In the genomic region with DNA sequence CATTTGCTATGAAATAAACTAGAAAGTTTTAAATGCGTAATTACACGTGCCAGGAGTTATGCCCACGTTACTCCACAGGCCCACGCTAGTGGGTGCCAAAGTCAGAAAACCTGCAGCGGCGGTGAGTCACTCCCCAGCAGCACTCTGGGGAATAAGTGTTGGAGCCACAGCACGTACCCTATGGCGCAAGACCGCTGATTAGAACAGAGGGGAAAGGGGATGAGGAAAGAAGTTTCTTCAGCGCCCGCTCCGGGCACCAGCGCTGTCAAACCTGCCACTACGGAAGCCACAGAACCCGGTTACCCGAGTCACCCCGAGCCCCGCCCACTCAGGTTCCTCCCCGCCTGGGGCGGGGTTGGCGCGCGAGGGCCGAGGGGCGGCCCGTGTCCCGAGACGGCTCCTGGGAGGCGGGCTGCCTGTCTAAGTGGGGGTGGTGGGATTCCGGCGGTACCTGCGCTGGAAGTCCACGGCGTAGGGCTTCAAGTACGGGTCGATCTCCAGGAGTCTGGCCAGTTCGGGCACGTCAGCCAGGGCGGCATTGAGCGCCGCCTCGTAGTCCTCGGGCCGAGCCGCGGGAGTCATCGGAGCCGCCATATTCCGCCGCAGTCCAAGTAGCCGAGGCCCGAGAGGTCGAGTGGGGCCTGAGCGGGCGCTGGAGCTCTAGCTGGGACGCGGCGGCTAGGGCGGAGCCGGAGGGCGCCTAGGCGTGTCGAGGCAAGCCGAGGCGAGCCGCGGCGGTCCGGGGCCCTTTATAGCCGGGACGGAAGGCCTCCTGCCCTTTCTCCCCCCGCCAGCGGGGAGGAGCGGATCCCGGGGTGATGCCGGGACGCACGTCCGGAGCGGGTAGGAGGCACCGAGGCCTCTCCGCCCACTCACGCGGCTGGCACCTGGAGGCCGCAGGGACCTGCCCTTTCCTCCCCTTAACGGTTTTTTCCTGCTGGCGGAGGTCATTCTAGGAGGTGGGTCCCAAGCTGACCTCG, we compare ENCODE assay signal across 8 cellular contexts. TPM values are rescaled to one million over a fixed set of nuclear protein-coding genes. Genes with fewer than 3 reads are reported as not detected.
A peak's percentile ranks its signal among the peaks of the same experiment; 100 is the strongest.
DNase-seq lines count a peak whose midpoint lies in the region; ATAC-seq, FAIRE-seq and TF ChIP-seq lines count a peak whose summit lies in the region.

Gene GBE1, minus strand, starts transcription at position 722 of the 980 bp plus-strand sequence. Its CDS starts 128 bp downstream, at position 594.

- H3K27ac ChIP-seq in C4-2B: peak within 1 kb of the TSS; percentile 96
- H3K27ac ChIP-seq in HepG2 (ENCODE audit: extremely low read length, insufficient read depth, low read length): peak within 1 kb of the TSS; percentile 97

- 2% methylated on average over 36 of the region's 88 CpGs for WGBS in HepG2 (ENCODE audit: low lambda C conversion rate)

- peak; percentile 60 for TF ChIP-seq RAD21 in HepG2 (CRISPR knock-in tag; IDR thresholded peaks at IDR 0.05)

- H3K27me3 ChIP-seq in HepG2 (ENCODE audit: control insufficient read depth in 1 of 2, insufficient read depth in 2 of 2, low read length in 2 of 2): no peaks in the 10 kb centered on the region

- peak within 1 kb of the TSS; percentile 23 for H2AFZ ChIP-seq in HepG2 (ENCODE audit: low read length)

- peak; percentile 86 for DNase-seq in GM19240 (ENCODE audit: insufficient read length, low spot score)
- DNase-seq in NCI-H748 (lab: John Stamatoyannopoulos, UW; ENCODE audit: unreplicated experiment): peak; percentile 93
- peak; percentile 83 to 87 for DNase-seq in activated CD4-positive, alpha-beta T cell treated with anti-CD3 and anti-CD28 coated beads, Interleukin-2, amount 50 U/mL, for 24 hours (ENCODE audit: low read depth in 1 of 2, low spot score in 1 of 2)
- DNase-seq in dermis blood vessel endothelial cell: peak; percentile 89
- peak; percentile 87 for DNase-seq in HepG2 (ENCODE audit: low spot score)
- DNase-seq in stimulated activated CD4-positive, alpha-beta T cell treated with anti-CD3 and anti-CD28 coated beads, Interleukin-4, amount 100 ng/mL, for 1 hour: peak; percentile 85

- H3K4me2 ChIP-seq in HepG2 (ENCODE audit: low read depth, low read length): peak within 1 kb of the TSS; percentile 80

- peaks cover 41% of the 10 kb centered on the region for H3K79me2 ChIP-seq in HepG2 (ENCODE audit: insufficient read depth, low read length)

- peak within 1 kb of the TSS; percentile 88 for H3K9ac ChIP-seq in HepG2 (ENCODE audit: insufficient read depth, low read depth, low read length)

- CTCF ChIA-PET in HepG2 (lab: Yijun Ruan, JAX; ENCODE audit: low intra/inter-chr PET ratio, low total read pairs): no interaction called here

- H4K20me1 ChIP-seq in HepG2 (ENCODE audit: insufficient read depth, low read length): no peaks in the 10 kb centered on the region

- in situ Hi-C loops in HepG2 (cut with HindIII; ENCODE audit: extremely low pct_ligation_motif_present, low pct_unique_long_range_greater_than_20kb): no loop called here

- peaks cover 65% of the 10 kb centered on the region for H3K4me1 ChIP-seq in HepG2 (ENCODE audit: insufficient read depth, low read length)

- peak; percentile 87 for ATAC-seq in HG03460 (IDR thresholded peaks at IDR 0.05; ENCODE audit: unreplicated experiment)
- peak; percentile 93 for ATAC-seq in HepG2

- H3K9me3 ChIP-seq in HepG2 (ENCODE audit: low read length): no peaks in the 10 kb centered on the region

- intact Hi-C loops in HepG2 (cut with micrococcal nuclease; ENCODE audit: unreplicated experiment): loop anchor here (5.0 kb wide), 3 partner anchors 44 to 89 kb away; no protein-coding TSS in a partner anchor

- POLR2A ChIA-PET in HepG2 (lab: Yijun Ruan, JAX): interaction anchor here (0.6 to 1.4 kb wide), 4 partner anchors 9 to 460 kb away, joined by 3 to 6 read pairs (median 5); no protein-coding TSS in a partner anchor

- TF ChIP-seq CTCF in C4-2B (conservative IDR thresholded peaks at IDR 0.05) (peak; percentile 32), HepG2 (CRISPR knock-in tag; IDR thresholded peaks at IDR 0.05) (peak; percentile 38)

- FAIRE-seq in HepG2 (lab: Jason Lieb, UNC): peak; percentile 67

- H3K36me3 ChIP-seq in HepG2 (replicated peaks in 1 of 2; ENCODE audit: control insufficient read depth in 1 of 2, insufficient read depth in 2 of 2, low read length in 2 of 2): no peaks in the 10 kb centered on the region; a peak in 1 of 5 replicates

- TSS peak; percentile 90 for BruUV-seq in HepG2 (replicated peaks; lab: Mats Ljungman, UMichigan)

- TF ChIP-seq EP300 in HepG2 (IDR thresholded peaks at IDR 0.05; ENCODE audit: low read depth in 2 of 2, low read length in 2 of 2) (peak in 1 of 2 experiments; percentile 69; a peak in 2 of 4 replicates), HepG2 (CRISPR knock-in tag; IDR thresholded peaks at IDR 0.05; ENCODE audit: borderline replicate concordance) (peak; percentile 63; the same call in 1 of the 2 replicates)

- peak within 1 kb of the TSS; percentile 77 to 83 (median 79) for H3K4me3 ChIP-seq in HepG2 (replicated peaks in 1 of 3; ENCODE audit: insufficient read depth in 1 of 3, low read depth in 2 of 3, low read length in 3 of 3)

- peak; percentile 87 to 91 for TF ChIP-seq POLR2A in HepG2 (IDR thresholded peaks at IDR 0.05; ENCODE audit: insufficient read depth in 1 of 2, low read depth in 2 of 2, low read length in 2 of 2)

TF ChIP-seq in HepG2, 621 proteins besides CTCF, POLR2A, EP300 and RAD21 (continues in another document):
- TF ChIP-seq ZNF775 (CRISPR knock-in tag; IDR thresholded peaks at IDR 0.05; ENCODE audit: borderline replicate concordance) (peak; percentile 57; the same call in 1 of the 2 replicates), NCOR1 (IDR thresholded peaks at IDR 0.05; ENCODE audit: borderline replicate concordance, low read length) (peak; percentile 18; the same call in 1 of the 2 replicates), CBX1 (IDR thresholded peaks at IDR 0.05; ENCODE audit: low read depth) (peak; percentile 78), CREB3 (CRISPR knock-in tag; IDR thresholded peaks at IDR 0.05) (peak; percentile 88; the same call in 1 of the 2 replicates), HHEX (CRISPR knock-in tag; IDR thresholded peaks at IDR 0.05) (no peak; the same call in 1 of the 2 replicates), TCF7L2 (IDR thresholded peaks at IDR 0.05; ENCODE audit: low read depth, low read length) (no peak), PCBP1 (IDR thresholded peaks at IDR 0.05; ENCODE audit: borderline replicate concordance, low read depth, low read length) (no peak; the same call in 1 of the 2 replicates)
- TF ChIP-seq, protein P1, sequence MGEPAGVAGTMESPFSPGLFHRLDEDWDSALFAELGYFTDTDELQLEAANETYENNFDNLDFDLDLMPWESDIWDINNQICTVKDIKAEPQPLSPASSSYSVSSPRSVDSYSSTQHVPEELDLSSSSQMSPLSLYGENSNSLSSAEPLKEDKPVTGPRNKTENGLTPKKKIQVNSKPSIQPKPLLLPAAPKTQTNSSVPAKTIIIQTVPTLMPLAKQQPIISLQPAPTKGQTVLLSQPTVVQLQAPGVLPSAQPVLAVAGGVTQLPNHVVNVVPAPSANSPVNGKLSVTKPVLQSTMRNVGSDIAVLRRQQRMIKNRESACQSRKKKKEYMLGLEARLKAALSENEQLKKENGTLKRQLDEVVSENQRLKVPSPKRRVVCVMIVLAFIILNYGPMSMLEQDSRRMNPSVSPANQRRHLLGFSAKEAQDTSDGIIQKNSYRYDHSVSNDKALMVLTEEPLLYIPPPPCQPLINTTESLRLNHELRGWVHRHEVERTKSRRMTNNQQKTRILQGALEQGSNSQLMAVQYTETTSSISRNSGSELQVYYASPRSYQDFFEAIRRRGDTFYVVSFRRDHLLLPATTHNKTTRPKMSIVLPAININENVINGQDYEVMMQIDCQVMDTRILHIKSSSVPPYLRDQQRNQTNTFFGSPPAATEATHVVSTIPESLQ (CRISPR knock-in tag; conservative IDR thresholded peaks at IDR 0.05): no peak

RNA-seq across cellular contexts. Expression of gene GBE1, which starts in this region (rescaled TPM):
- total RNA-seq in dermis blood vessel endothelial cell (70.5 and 124 TPM in 2 replicates), HepG2 (2016; rRNA removed; fragmentation: Illumina TruSeq; extraction: Trizol) (22.9 and 30.9 TPM in 2 replicates)
- 3.7 and 4.0 TPM in 2 replicates for total RNA-seq in HepG2 (2016; cell fraction: cytosol; rRNA removed; fragmentation: Illumina TruSeq; extraction: Trizol; ENCODE audit: low read depth)
- 20.7 and 31.2 TPM in 2 replicates for total RNA-seq in HepG2 (2016; cell fraction: insoluble cytoplasmic fraction; rRNA removed; fragmentation: Illumina TruSeq; extraction: Trizol)
- total RNA-seq in HepG2 (2016; cell fraction: membrane; rRNA removed; fragmentation: Illumina TruSeq; extraction: Trizol): 7.5 and 7.8 TPM in 2 replicates
- total RNA-seq in HepG2 (2016; cell fraction: nucleus; rRNA removed; fragmentation: Illumina TruSeq; extraction: Trizol): 23.9 and 24.8 TPM in 2 replicates
- 31.1 and 36.1 TPM in 2 replicates for polyA plus RNA-seq in HepG2 (2011; rRNA removed)
- 17.0 and 30.6 TPM in 2 replicates for polyA plus RNA-seq in HepG2 (2011; cell fraction: cytosol; rRNA removed)
- polyA plus RNA-seq in HepG2 (2011; cell fraction: nucleus; rRNA removed): 12.7 and 18.2 TPM in 2 replicates
- polyA plus RNA-seq in HepG2 (2012): 52.7 and 85.6 TPM in 2 replicates
- polyA plus RNA-seq in HepG2 (2016; cell fraction: cytosol; fragmentation: Illumina TruSeq; extraction: Trizol; ENCODE audit: low read depth): 1.0 and 1.5 TPM in 2 replicates
- 23.3 and 24.3 TPM in 2 replicates for polyA plus RNA-seq in HepG2 (2016; cell fraction: insoluble cytoplasmic fraction; fragmentation: Illumina TruSeq; extraction: Trizol; ENCODE audit: low read depth)
- polyA plus RNA-seq in HepG2 (2016; cell fraction: membrane; fragmentation: Illumina TruSeq; extraction: Trizol; ENCODE audit: low read depth): 3.2 and 3.6 TPM in 2 replicates
- 9.5 and 10.1 TPM in 2 replicates for polyA plus RNA-seq in HepG2 (2016; cell fraction: nucleus; fragmentation: Illumina TruSeq; extraction: Trizol; ENCODE audit: insufficient read depth, low read depth)
- polyA minus RNA-seq in HepG2 (2011; rRNA and poly(A)+ RNA removed; ENCODE audit: low replicate concordance): 22.1 and 32.2 TPM in 2 replicates
- 41.3 and 51.4 TPM in 2 replicates for polyA minus RNA-seq in HepG2 (2011; cell fraction: cytosol; rRNA and poly(A)+ RNA removed)
- 221 and 223 TPM in 2 replicates for polyA minus RNA-seq in HepG2 (2011; cell fraction: nucleus; rRNA and poly(A)+ RNA removed)

Comparison
In these comparisons a context has a peak if more than half of its experiments do, and no peak if none do; other contexts are left out.
1. Peak in every context shown above with its lines: DNase-seq, ATAC-seq, H3K4me3 ChIP-seq and H3K27ac ChIP-seq.